25 cellular contexts compared by ENCODE assay signal in the genomic region with DNA sequence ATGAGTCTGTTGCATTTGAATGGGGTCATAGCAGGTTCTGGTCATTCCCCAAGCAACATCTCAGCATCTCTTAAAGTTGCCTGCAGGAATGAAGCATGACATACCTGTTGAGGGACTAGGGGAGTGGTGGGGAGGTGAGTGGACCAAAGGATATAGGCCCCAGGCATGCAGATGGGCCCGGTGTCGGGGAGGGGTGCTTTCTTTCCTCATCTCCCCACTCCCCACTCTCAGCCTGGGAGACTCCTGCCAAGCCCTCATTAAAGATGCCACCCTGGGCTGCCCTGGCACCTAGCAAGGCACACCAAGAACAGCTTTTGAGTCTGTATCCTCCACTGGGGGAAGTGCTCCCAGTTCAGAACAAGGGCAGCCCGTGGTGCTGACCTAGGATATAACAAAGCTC. TPM values are rescaled to one million over a fixed set of nuclear protein-coding genes. Genes with fewer than 3 reads are reported as not detected.
DNase-seq lines count a peak whose midpoint lies in the region; ATAC-seq, FAIRE-seq and TF ChIP-seq lines count a peak whose summit lies in the region.
"Had no signal": no experiment of that assay in that cellular context is flagged by ENCODE, and none has a peak within 500 bp of the region (broad histone marks: within the 10 kb centered on the region; RNA-seq: fewer than 3 reads in every experiment).

No MANE protein-coding gene starts in this region.

- no peak for TF ChIP-seq CTCF in activated CD8-positive, alpha-beta T cell treated with anti-CD3 and anti-CD28 coated beads for 36 hours (IDR thresholded peaks at IDR 0.05)
- TF ChIP-seq CTCF in HEK293 (tag by site-specific recombination; IDR thresholded peaks at IDR 0.05): no peak
- TF ChIP-seq CTCF in GM12878 (IDR thresholded peaks at IDR 0.05 in 2 of 3, conservative IDR thresholded peaks at IDR 0.05 in 1 of 3; ENCODE audit: control insufficient read depth in 2 of 3, extremely low read depth in 1 of 3, insufficient read depth in 1 of 3, low read depth in 3 of 3, low read length in 3 of 3): no peak
- no peak for TF ChIP-seq CTCF in PC-3 (conservative IDR thresholded peaks at IDR 0.05; ENCODE audit: low read depth, low read length)
- no peak for TF ChIP-seq CTCF in foreskin fibroblast (IDR thresholded peaks at IDR 0.05; ENCODE audit: low read depth, low read length)

- H3K4me3 Mint-ChIP-seq in activated CD8-positive, alpha-beta T cell treated with anti-CD3 and anti-CD28 coated beads, Interleukin-2, amount 10 ng/mL, durations not matched to agents 7 days and 5 days: no peak overlapping the region
- no peak overlapping the region for H3K4me3 Mint-ChIP-seq in activated CD8-positive, alpha-beta T cell treated with anti-CD3 and anti-CD28 coated beads for 36 hours
- H3K4me3 Mint-ChIP-seq: CD8-positive, alpha-beta T cell had no signal

- RAD21 ChIA-PET in GM12878 (lab: Charles Lee; ENCODE audit: unreplicated experiment): no interaction called here

- H3K27ac ChIP-seq in HEK293 (ENCODE audit: extremely low read depth, low read depth, low read length): no peak overlapping the region
- 0 out of 2 replicates have a peak overlapping the region, but pooled peaks have one; percentile 20 for H3K27ac ChIP-seq in GM12878 (ENCODE audit: control insufficient read depth, insufficient read depth)
- no peak overlapping the region for H3K27ac ChIP-seq in PC-3 (ENCODE audit: low read length)
- no peak overlapping the region for H3K27ac ChIP-seq in SJCRH30

- no peak for TF ChIP-seq EP300 in GM12878 (IDR thresholded peaks at IDR 0.05; ENCODE audit: borderline replicate concordance in 1 of 2, control insufficient read depth in 1 of 2, low read depth in 2 of 2, low read length in 2 of 2)

- intact Hi-C loops in activated CD8-positive, alpha-beta T cell treated with anti-CD3 and anti-CD28 coated beads for 36 hours (cut with micrococcal nuclease): no loop called here
- intact Hi-C loops in GM12878 (cut with micrococcal nuclease; ENCODE audit: unreplicated experiment) (no loop called here), posterior vena cava (cut with DNase I) (no loop called here), PC-3 (cut with micrococcal nuclease) (no loop called here)

- H3F3A ChIP-seq in PC-3 (ENCODE audit: low read length, unreplicated experiment): no peaks in the 10 kb centered on the region

- no peak for ATAC-seq in activated CD8-positive, alpha-beta T cell treated with anti-CD3 and anti-CD28 coated beads, Interleukin-2, amount 10 ng/mL, durations not matched to agents 7 days and 5 days
- ATAC-seq in activated CD8-positive, alpha-beta T cell treated with anti-CD3 and anti-CD28 coated beads for 36 hours: no peak
- ATAC-seq in GM12878 (peak; percentile 21; the same call in 1 of the 3 replicates), PC-3 (no peak)
- ATAC-seq: CD8-positive, alpha-beta T cell; HCT116; K562; Panc1 had no signal

- no peaks in the 10 kb centered on the region for H3K79me2 ChIP-seq in GM12878 (ENCODE audit: control insufficient read depth, insufficient read depth, low read length)
- no peaks in the 10 kb centered on the region for H3K79me2 ChIP-seq in PC-3 (ENCODE audit: low read length)

- no peak overlapping the region for H3K9ac ChIP-seq in GM12878 (ENCODE audit: control insufficient read depth, insufficient read depth, low read length)
- H3K9ac ChIP-seq in PC-3 (ENCODE audit: low read length): no peak overlapping the region

- H2AFZ ChIP-seq in GM12878 (ENCODE audit: control insufficient read depth, low read depth, low read length): no peak overlapping the region
- H2AFZ ChIP-seq in PC-3 (ENCODE audit: low read length): no peak overlapping the region

- H3K4me2 ChIP-seq in GM12878 (ENCODE audit: control insufficient read depth, insufficient read depth) (peak overlapping the region; percentile 27; the same call in 1 of the 2 replicates), PC-3 (ENCODE audit: low read length) (no peak overlapping the region)

- no peak for DNase-seq in activated CD8-positive, alpha-beta T cell treated with anti-CD3 and anti-CD28 coated beads, Interleukin-2, amount 10 ng/mL, durations not matched to agents 7 days and 5 days
- no peak for DNase-seq in activated CD8-positive, alpha-beta T cell treated with anti-CD3 and anti-CD28 coated beads for 36 hours
- no peak for DNase-seq in GM12878 (ENCODE audit: low read depth, low spot score)
- DNase-seq in posterior vena cava (ENCODE audit: low spot score): peak; percentile 38
- no peak for DNase-seq in PC-3
- no peak for DNase-seq in foreskin fibroblast
- DNase-seq in SJCRH30: no peak
- DNase-seq: 8988T; AML-193; C1 segment of cervical spinal cord; CD8-positive, alpha-beta T cell; DND-41; NCI-H1092; NCI-H1436 treated with DMSO at 0.1 percent for 48 hours; NCI-H1930; NCI-H510A; NCI-H748 treated with DMSO at 0.1 percent for 48 hours; NK-92 treated with Interleukin-12 subunit alpha and Interleukin-12 subunit beta, amount 100 ng/mL, for 24 hours had no signal

- 57% methylated on average over 3 of the region's 3 CpGs for WGBS in GM12878 (ENCODE audit: insufficient coverage, insufficient replicate concordance, low lambda C conversion rate, missing lambda C conversion rate)

- H3K9me3 Mint-ChIP-seq in activated CD8-positive, alpha-beta T cell treated with anti-CD3 and anti-CD28 coated beads, Interleukin-2, amount 10 ng/mL, durations not matched to agents 7 days and 5 days (ENCODE audit: insufficient read depth): no peaks in the 10 kb centered on the region
- H3K9me3 Mint-ChIP-seq in activated CD8-positive, alpha-beta T cell treated with anti-CD3 and anti-CD28 coated beads for 36 hours: no peaks in the 10 kb centered on the region
- H3K9me3 Mint-ChIP-seq: CD8-positive, alpha-beta T cell had no signal

- CTCF ChIA-PET in activated CD8-positive, alpha-beta T cell treated with anti-CD3 and anti-CD28 coated beads, Interleukin-2, amount 10 ng/mL, durations not matched to agents 7 days and 5 days (lab: Charles Lee): interaction anchor here (1.2 kb wide), 1 partner anchor 18 kb away, joined by 3 read pairs; no protein-coding TSS in a partner anchor
- CTCF ChIA-PET in activated CD8-positive, alpha-beta T cell treated with anti-CD3 and anti-CD28 coated beads for 36 hours (lab: Charles Lee): no interaction called here
- CTCF ChIA-PET in HEK293 (lab: Yijun Ruan, JAX) (interaction anchor here (0.6 to 2.2 kb wide), 3 partner anchors 23 to 226 kb away, joined by 3 to 7 read pairs (median 4); no protein-coding TSS in a partner anchor), GM12878 (lab: Yijun Ruan, JAX) (interaction anchor here (0.7 to 1.0 kb wide), 3 partner anchors 18 to 207 kb away, joined by 3 to 4 read pairs (median 3); no protein-coding TSS in a partner anchor), PC-3 (lab: Charles Lee) (no interaction called here)

- H3K36me3 ChIP-seq in HEK293 (ENCODE audit: control insufficient read depth in 2 of 2, insufficient read depth in 1 of 2, low read length in 2 of 2): peaks cover 4 to 19% of the 10 kb centered on the region in 2 experiments; a peak in 2 of 3 replicates
- H3K36me3 ChIP-seq in GM12878 (ENCODE audit: control insufficient read depth in 2 of 2, insufficient read depth in 2 of 2, low read length in 1 of 2): peaks cover 2 to 14% of the 10 kb centered on the region in 2 experiments
- H3K36me3 ChIP-seq in PC-3 (ENCODE audit: low read depth, low read length): peaks cover 4% of the 10 kb centered on the region; the same call in 1 of the 2 replicates
- no peaks in the 10 kb centered on the region for H3K36me3 ChIP-seq in SJCRH30

- H3K27me3 ChIP-seq in GM12878 (replicated peaks in 1 of 2; ENCODE audit: control insufficient read depth in 2 of 2, insufficient read depth in 2 of 2, low read length in 1 of 2): no peaks in the 10 kb centered on the region
- no peaks in the 10 kb centered on the region for H3K27me3 ChIP-seq in PC-3 (ENCODE audit: low read length)
- H3K27me3 ChIP-seq in SJCRH30: no peaks in the 10 kb centered on the region

- H3K9me2 ChIP-seq in PC-3 (replicated peaks; ENCODE audit: low read length): no peaks in the 10 kb centered on the region

- H4K20me1 ChIP-seq in GM12878 (ENCODE audit: control insufficient read depth, insufficient read depth) (no peaks in the 10 kb centered on the region), PC-3 (ENCODE audit: low read length) (no peaks in the 10 kb centered on the region)

- H3K9me3 ChIP-seq in HEK293 (ENCODE audit: control insufficient read depth, insufficient read depth, low read depth, low read length) (no peaks in the 10 kb centered on the region), GM12878 (replicated peaks; ENCODE audit: control insufficient read depth, insufficient read depth, low read length) (no peaks in the 10 kb centered on the region), PC-3 (ENCODE audit: low read length) (no peaks in the 10 kb centered on the region), SJCRH30 (replicated peaks) (no peaks in the 10 kb centered on the region)

- H3K27ac Mint-ChIP-seq in activated CD8-positive, alpha-beta T cell treated with anti-CD3 and anti-CD28 coated beads, Interleukin-2, amount 10 ng/mL, durations not matched to agents 7 days and 5 days: peak overlapping the region; percentile 52
- no peak overlapping the region for H3K27ac Mint-ChIP-seq in activated CD8-positive, alpha-beta T cell treated with anti-CD3 and anti-CD28 coated beads for 36 hours
- H3K27ac Mint-ChIP-seq: CD8-positive, alpha-beta T cell had no signal

- no peak for TF ChIP-seq RAD21 in GM12878 (IDR thresholded peaks at IDR 0.05; ENCODE audit: insufficient read depth, low read depth, low read length)

- POLR2A ChIA-PET in activated CD8-positive, alpha-beta T cell treated with anti-CD3 and anti-CD28 coated beads, Interleukin-2, amount 10 ng/mL, durations not matched to agents 7 days and 5 days (lab: Charles Lee): interaction anchor here (1.0 kb wide), 1 partner anchor 47 kb away, joined by 3 read pairs; no protein-coding TSS in a partner anchor
- POLR2A ChIA-PET in activated CD8-positive, alpha-beta T cell treated with anti-CD3 and anti-CD28 coated beads for 36 hours (lab: Charles Lee): no interaction called here
- POLR2A ChIA-PET in HEK293 (lab: Yijun Ruan, JAX) (no interaction called here), GM12878 (lab: Charles Lee) (no interaction called here), PC-3 (lab: Charles Lee; ENCODE audit: unreplicated experiment) (no interaction called here)

- no peak for TF ChIP-seq POLR2A in GM12878 (IDR thresholded peaks at IDR 0.05; ENCODE audit: low read depth, low read length)

- SMC1A ChIA-PET in GM12878 (lab: Charles Lee; ENCODE audit: uncharacterized antibody, unreplicated experiment): no interaction called here

- no peaks in the 10 kb centered on the region for H3K27me3 Mint-ChIP-seq in activated CD8-positive, alpha-beta T cell treated with anti-CD3 and anti-CD28 coated beads, Interleukin-2, amount 10 ng/mL, durations not matched to agents 7 days and 5 days (ENCODE audit: low read depth)
- no peaks in the 10 kb centered on the region for H3K27me3 Mint-ChIP-seq in activated CD8-positive, alpha-beta T cell treated with anti-CD3 and anti-CD28 coated beads for 36 hours

- peaks cover 24% of the 10 kb centered on the region for H3K36me3 Mint-ChIP-seq in activated CD8-positive, alpha-beta T cell treated with anti-CD3 and anti-CD28 coated beads, Interleukin-2, amount 10 ng/mL, durations not matched to agents 7 days and 5 days (ENCODE audit: low read depth)
- H3K36me3 Mint-ChIP-seq in activated CD8-positive, alpha-beta T cell treated with anti-CD3 and anti-CD28 coated beads for 36 hours (ENCODE audit: low read depth): peaks cover 20% of the 10 kb centered on the region

- no peak for FAIRE-seq in GM12878 (lab: Jason Lieb, UNC)
- FAIRE-seq: GM19239, H1, K562 had no signal

- in situ Hi-C loops in GM12878 (cut with MboI): no loop called here

- H3K4me3 ChIP-seq in HEK293 (ENCODE audit: low read depth, low read length) (no peak overlapping the region), GM12878 (no peak overlapping the region), PC-3 (ENCODE audit: low read length) (no peak overlapping the region), foreskin fibroblast (ENCODE audit: low read depth in 1 of 2, low read length in 2 of 2) (no peak overlapping the region), SJCRH30 (no peak overlapping the region)
- H3K4me3 ChIP-seq: K562 had no signal

- no peaks in the 10 kb centered on the region for H3K4me1 Mint-ChIP-seq in activated CD8-positive, alpha-beta T cell treated with anti-CD3 and anti-CD28 coated beads, Interleukin-2, amount 10 ng/mL, durations not matched to agents 7 days and 5 days (ENCODE audit: low read depth)
- H3K4me1 Mint-ChIP-seq in activated CD8-positive, alpha-beta T cell treated with anti-CD3 and anti-CD28 coated beads for 36 hours (ENCODE audit: low read depth): no peaks in the 10 kb centered on the region

- H3K4me1 ChIP-seq in HEK293 (ENCODE audit: control insufficient read depth, insufficient read depth, low read length) (no peaks in the 10 kb centered on the region), GM12878 (ENCODE audit: control insufficient read depth, insufficient read depth, low read length) (peaks cover 10% of the 10 kb centered on the region), PC-3 (ENCODE audit: insufficient read depth, low read length) (peaks cover 10% of the 10 kb centered on the region), SJCRH30 (0 out of 2 replicates have a peak, but pooled peaks cover 2% of the 10 kb centered on the region)

- BruUV-seq in GM12878 (replicated peaks; lab: Mats Ljungman, UMichigan) (no TSS peak), PC-3 (replicated peaks; lab: Mats Ljungman, UMichigan) (no TSS peak)

RNA-seq across cellular contexts. Expression of gene GRIP2, which starts 54.2 kb away (rescaled TPM):
- not detected for total RNA-seq in activated CD8-positive, alpha-beta T cell treated with anti-CD3 and anti-CD28 coated beads, Interleukin-2, amount 10 ng/mL, durations not matched to agents 7 days and 5 days
- not detected for total RNA-seq in activated CD8-positive, alpha-beta T cell treated with anti-CD3 and anti-CD28 coated beads for 36 hours
- total RNA-seq in GM12878 (2013; cell fraction: nucleolus; rRNA removed): not detected in 2 replicates
- not detected in 2 replicates for total RNA-seq in GM12878 (2014; rRNA removed)
- total RNA-seq in GM12878 (2014; rRNA removed; fragmentation: Illumina TruSeq; extraction: Trizol): not detected in 2 replicates
- not detected in 2 replicates for total RNA-seq in GM12878 (2021)
- polyA plus RNA-seq in GM12878 (2011; ENCODE audit: low read depth): not detected
- not detected in 2 replicates for polyA plus RNA-seq in GM12878 (2011; rRNA removed)
- not detected in 2 replicates for polyA plus RNA-seq in GM12878 (2011; cell fraction: cytosol; rRNA removed)
- not detected in 2 replicates for polyA plus RNA-seq in GM12878 (2011; cell fraction: nucleus; rRNA removed)
- polyA plus RNA-seq in GM12878 (2012): 0.03 TPM in 1 of 2 replicates, not detected in the other
- polyA plus RNA-seq in GM12878 (2014; fragmentation: Illumina TruSeq; extraction: Trizol): not detected in 2 replicates
- polyA plus RNA-seq in GM12878 (2014; fragmentation: Nextera tagmentation; extraction: Ambion mirVana): not detected
- polyA plus RNA-seq in GM12878 (2014; rRNA removed): not detected in 2 replicates
- polyA plus RNA-seq in GM12878 (2016; fragmentation: Nextera tagmentation; extraction: Ambion mirVana): not detected
- not detected in 2 replicates for polyA minus RNA-seq in GM12878 (2011; rRNA and poly(A)+ RNA removed)
- not detected in 2 replicates for polyA minus RNA-seq in GM12878 (2011; cell fraction: cytosol; rRNA and poly(A)+ RNA removed)
- polyA minus RNA-seq in GM12878 (2011; cell fraction: nucleus; rRNA and poly(A)+ RNA removed): not detected in 2 replicates
- total RNA-seq in posterior vena cava: 1 to 10 TPM; 3.7 to 3.9 TPM
- 0.29 and 0.36 TPM in 2 replicates for total RNA-seq in PC-3 (2014; rRNA removed)
- 0.57 and 0.96 TPM in 2 replicates for total RNA-seq in SJCRH30 (2014; rRNA removed; shearing (Covaris generic))
- total RNA-seq: CD8-positive, alpha-beta T cell; K562 had no signal
- polyA plus RNA-seq: AG04450 had no signal

Comparison
In these comparisons a context has a peak if more than half of its experiments do, and no peak if none do; other contexts are left out.
1. CTCF ChIA-PET loops: an anchor here in activated CD8-positive, alpha-beta T cell treated with anti-CD3 and anti-CD28 coated beads, Interleukin-2, amount 10 ng/mL, durations not matched to agents 7 days and 5 days (1.2 kb wide), HEK293 (0.6 to 2.2 kb wide) and GM12878 (0.7 to 1.0 kb wide); none called in activated CD8-positive, alpha-beta T cell treated with anti-CD3 and anti-CD28 coated beads for 36 hours and PC-3.